10 cellular contexts compared by ENCODE assay signal in genomic region chr16:27430923-27431484, GRCh38. TPM values are rescaled to one million over a fixed set of nuclear protein-coding genes. Genes with fewer than 3 reads are reported as not detected.
DNase-seq lines count a peak whose midpoint lies in the region; ATAC-seq and TF ChIP-seq lines count a peak whose summit lies in the region.
"Had no signal": no experiment of that assay in that cellular context is flagged by ENCODE, and none has a peak within 500 bp of the region (broad histone marks: within the 10 kb centered on the region; RNA-seq: fewer than 3 reads in every experiment).

No MANE protein-coding gene starts in this region.

- DNase-seq in CD4-positive, alpha-beta T cell: peak in 1 of 10 experiments; percentile 29
- DNase-seq in GM23248: peak; percentile 22
- peak; percentile 36 for DNase-seq in activated CD4-positive, alpha-beta memory T cell treated with anti-CD3 and anti-CD28 coated beads for 36 hours
- peak; percentile 21 for DNase-seq in left lobe of liver (ENCODE audit: low spot score)
- DNase-seq in smooth muscle cell (lab: John Stamatoyannopoulos, UW; ENCODE audit: unreplicated experiment): no peak
- DNase-seq in GM19240 (ENCODE audit: insufficient read length, low spot score): no peak
- DNase-seq in T-helper 2 cell: no peak
- DNase-seq: NCI-H1092 treated with DMSO at 0.1 percent for 48 hours had no signal

- H4K20me1 ChIP-seq in GM23248 (ENCODE audit: insufficient read depth): no peaks in the 10 kb centered on the region
- no peaks in the 10 kb centered on the region for H4K20me1 ChIP-seq in smooth muscle cell (ENCODE audit: low read depth)

- intact Hi-C loops in CD4-positive, alpha-beta T cell (cut with DNase I, micrococcal nuclease): no loop called here
- intact Hi-C loops in activated CD4-positive, alpha-beta memory T cell treated with anti-CD3 and anti-CD28 coated beads for 36 hours (cut with micrococcal nuclease): no loop called here

- POLR2A ChIA-PET in CD4-positive, alpha-beta T cell (lab: Charles Lee): interaction anchor here (1.1 to 1.4 kb wide), 3 partner anchors 21 to 29 kb away, joined by 3 to 4 read pairs (median 3); partner anchors contain the start of gene IL21R
- POLR2A ChIA-PET in activated CD4-positive, alpha-beta memory T cell treated with anti-CD3 and anti-CD28 coated beads for 36 hours (lab: Charles Lee): interaction anchor here (0.7 to 1.1 kb wide), 2 partner anchors 18 to 75 kb away, joined by 3 read pairs; no protein-coding TSS in a partner anchor

- H3K4me2 ChIP-seq in GM23248 (ENCODE audit: unreplicated experiment): no peak overlapping the region
- H3K4me2 ChIP-seq in smooth muscle cell: no peak overlapping the region

- no peak overlapping the region for H3K4me3 ChIP-seq in GM23248
- no peak overlapping the region for H3K4me3 ChIP-seq in smooth muscle cell
- H3K4me3 ChIP-seq: SJSA1 had no signal

- H3K9me3 Mint-ChIP-seq in CD4-positive, alpha-beta T cell: no peaks in the 10 kb centered on the region
- H3K9me3 Mint-ChIP-seq in activated CD4-positive, alpha-beta memory T cell treated with anti-CD3 and anti-CD28 coated beads for 36 hours: no peaks in the 10 kb centered on the region

- H3K4me1 ChIP-seq in GM23248 (ENCODE audit: insufficient read depth) (peaks cover 16% of the 10 kb centered on the region), smooth muscle cell (ENCODE audit: low read depth) (no peaks in the 10 kb centered on the region)
- H3K4me1 ChIP-seq: SJSA1 had no signal

- H2AFZ ChIP-seq in GM23248 (no peak overlapping the region), smooth muscle cell (ENCODE audit: low read depth) (no peak overlapping the region)

- H3K4me1 Mint-ChIP-seq in CD4-positive, alpha-beta T cell (ENCODE audit: low read depth): peaks cover 58% of the 10 kb centered on the region
- peaks cover 45% of the 10 kb centered on the region for H3K4me1 Mint-ChIP-seq in activated CD4-positive, alpha-beta memory T cell treated with anti-CD3 and anti-CD28 coated beads for 36 hours (ENCODE audit: low read depth)

- H3K36me3 ChIP-seq in GM23248 (ENCODE audit: low read depth) (no peaks in the 10 kb centered on the region), smooth muscle cell (ENCODE audit: low read depth) (no peaks in the 10 kb centered on the region)
- H3K36me3 ChIP-seq: SJSA1 had no signal

- no peak for TF ChIP-seq CTCF in CD4-positive, alpha-beta T cell (IDR thresholded peaks at IDR 0.05)
- TF ChIP-seq CTCF in smooth muscle cell (IDR thresholded peaks at IDR 0.05; ENCODE audit: borderline replicate concordance, insufficient read depth, poor library complexity, severe bottlenecking): no peak

- no peaks in the 10 kb centered on the region for H3K79me2 ChIP-seq in GM23248 (ENCODE audit: insufficient read depth)
- H3K79me2 ChIP-seq in smooth muscle cell (ENCODE audit: low read depth): no peaks in the 10 kb centered on the region

- no peak overlapping the region for H3K4me3 Mint-ChIP-seq in CD4-positive, alpha-beta T cell
- no peak overlapping the region for H3K4me3 Mint-ChIP-seq in activated CD4-positive, alpha-beta memory T cell treated with anti-CD3 and anti-CD28 coated beads for 36 hours

- CTCF ChIA-PET in CD4-positive, alpha-beta T cell (lab: Charles Lee): no interaction called here
- CTCF ChIA-PET in activated CD4-positive, alpha-beta memory T cell treated with anti-CD3 and anti-CD28 coated beads for 36 hours (lab: Charles Lee): interaction anchor here (0.9 kb wide), 1 partner anchor 251 kb away, joined by 3 read pairs; no protein-coding TSS in a partner anchor

- peaks cover 78% of the 10 kb centered on the region for H3K36me3 Mint-ChIP-seq in CD4-positive, alpha-beta T cell (ENCODE audit: low read depth)
- peaks cover 73% of the 10 kb centered on the region for H3K36me3 Mint-ChIP-seq in activated CD4-positive, alpha-beta memory T cell treated with anti-CD3 and anti-CD28 coated beads for 36 hours

- ATAC-seq in CD4-positive, alpha-beta T cell (ENCODE audit: poor library complexity): no peak
- ATAC-seq in left lobe of liver (no peak), GM19467 (IDR thresholded peaks at IDR 0.05; ENCODE audit: unreplicated experiment) (no peak)

- no peaks in the 10 kb centered on the region for H3K27me3 ChIP-seq in CD4-positive, alpha-beta T cell (ENCODE audit: control insufficient read depth, insufficient read depth, low read length)
- H3K27me3 ChIP-seq in GM23248 (replicated peaks; ENCODE audit: insufficient read depth) (no peaks in the 10 kb centered on the region), smooth muscle cell (ENCODE audit: low read depth) (no peaks in the 10 kb centered on the region)
- H3K27me3 ChIP-seq: SJSA1 had no signal

- WGBS in GM23248 (ENCODE audit: low coverage in 1 of 2, low lambda C conversion rate in 2 of 2, missing lambda C conversion rate in 2 of 2), 2 experiments: 82 to 84% methylated on average over 10 of the region's 10 CpGs
- WGBS in smooth muscle cell (ENCODE audit: low lambda C conversion rate): 89% methylated on average over 10 of the region's 10 CpGs

- H3F3A ChIP-seq in GM23248 (ENCODE audit: insufficient read depth) (peaks cover 32% of the 10 kb centered on the region), smooth muscle cell (ENCODE audit: low read depth) (no peaks in the 10 kb centered on the region)

- H3K9me3 ChIP-seq in CD4-positive, alpha-beta T cell (ENCODE audit: control insufficient read depth, low read length): no peaks in the 10 kb centered on the region
- H3K9me3 ChIP-seq in GM23248 (ENCODE audit: low read depth) (no peaks in the 10 kb centered on the region), smooth muscle cell (replicated peaks; ENCODE audit: low read depth) (no peaks in the 10 kb centered on the region)
- H3K9me3 ChIP-seq: SJSA1 had no signal

- in situ Hi-C loops in GM23248 (cut with MboI): loop anchor here (25.0 kb wide), 1 partner anchor 1594 kb away; no protein-coding TSS in a partner anchor

- no peaks in the 10 kb centered on the region for H3K27me3 Mint-ChIP-seq in CD4-positive, alpha-beta T cell
- no peaks in the 10 kb centered on the region for H3K27me3 Mint-ChIP-seq in activated CD4-positive, alpha-beta memory T cell treated with anti-CD3 and anti-CD28 coated beads for 36 hours

- no peaks in the 10 kb centered on the region for H3K9me2 ChIP-seq in GM23248 (ENCODE audit: insufficient read depth)

- H3K27ac Mint-ChIP-seq in CD4-positive, alpha-beta T cell: peak overlapping the region; percentile 56
- H3K27ac Mint-ChIP-seq in activated CD4-positive, alpha-beta memory T cell treated with anti-CD3 and anti-CD28 coated beads for 36 hours: peak overlapping the region; percentile 13

- H3K9ac ChIP-seq in GM23248 (no peak overlapping the region), smooth muscle cell (ENCODE audit: low read depth) (no peak overlapping the region)

- H3K27ac ChIP-seq in CD4-positive, alpha-beta T cell (ENCODE audit: low read depth, low read length): no peak overlapping the region
- H3K27ac ChIP-seq in GM23248 (no peak overlapping the region), smooth muscle cell (ENCODE audit: low read depth) (no peak overlapping the region)
- H3K27ac ChIP-seq: SJSA1 had no signal

RNA-seq across cellular contexts. Expression of gene IL21R, which starts 29.0 kb away (rescaled TPM):
- total RNA-seq in CD4-positive, alpha-beta T cell: 10 to 100 TPM; 34.5 to 34.8 TPM
- total RNA-seq in GM23248 (2014; rRNA removed; shearing (Covaris generic)): 0.76 and 1.5 TPM in 2 replicates
- polyA plus RNA-seq in GM23248 (2016; fragmentation: Nextera tagmentation; extraction: Ambion mirVana): 0.90 and 1.2 TPM in 2 replicates
- 10 to 100 TPM; 55.0 to 55.9 TPM for total RNA-seq in activated CD4-positive, alpha-beta memory T cell treated with anti-CD3 and anti-CD28 coated beads for 36 hours
- 0.33 TPM for total RNA-seq in left lobe of liver
- total RNA-seq in smooth muscle cell: not detected in 2 replicates
- not detected in 2 replicates for polyA plus RNA-seq in smooth muscle cell

Comparison
In these comparisons a context has a peak if more than half of its experiments do, and no peak if none do; other contexts are left out.
1. DNase-seq: peak in GM23248 (single experiment), activated CD4-positive, alpha-beta memory T cell treated with anti-CD3 and anti-CD28 coated beads for 36 hours (single experiment) and left lobe of liver (single experiment); none in smooth muscle cell (single experiment), GM19240 (single experiment) and T-helper 2 cell (0 of 5).
2. RNA of gene IL21R, which starts 29.0 kb away (total RNA-seq): 55.0 to 55.9 TPM in activated CD4-positive, alpha-beta memory T cell treated with anti-CD3 and anti-CD28 coated beads for 36 hours and 34.5 to 34.8 TPM in CD4-positive, alpha-beta T cell; 0.76 to 1.5 TPM in GM23248, 0.33 TPM in left lobe of liver (single experiment) and not detected in smooth muscle cell; every median in the first group is over 10 times any median in the second.